Comparison of ENCODE assay signal across 25 cellular contexts in genomic region chr18:10437837-10438236, GRCh38. TPM values are rescaled to one million over a fixed set of nuclear protein-coding genes. Genes with fewer than 3 reads are reported as not detected.
A peak's percentile ranks its signal among the peaks of the same experiment; 100 is the strongest.
DNase-seq lines count a peak whose midpoint lies in the region; ATAC-seq and TF ChIP-seq lines count a peak whose summit lies in the region.
"Had no signal": no experiment of that assay in that cellular context is flagged by ENCODE, and none has a peak within 500 bp of the region (broad histone marks: within the 10 kb centered on the region; RNA-seq: fewer than 3 reads in every experiment).

No MANE protein-coding gene starts in this region.

- no peaks in the 10 kb centered on the region for H3K4me1 ChIP-seq in thoracic aorta (ENCODE audit: control insufficient read depth in 1 of 2, low read depth in 2 of 2)
- H3K4me1 ChIP-seq in foreskin keratinocyte = no peaks in the 10 kb centered on the region

- no peaks in the 10 kb centered on the region for H3K9me3 ChIP-seq in thoracic aorta
- H3K9me3 ChIP-seq: tibial nerve had no signal

- H3K27me3 Mint-ChIP-seq in activated CD4-positive, alpha-beta memory T cell treated with anti-CD3 and anti-CD28 coated beads for 36 hours = peaks cover 3% of the 10 kb centered on the region

- H3K27ac ChIP-seq in thoracic aorta (no peak overlapping the region), foreskin keratinocyte (no peak overlapping the region)
- H3K27ac ChIP-seq: 22Rv1, C4-2B, SK-N-MC, tibial nerve had no signal

- CTCF ChIA-PET in activated CD4-positive, alpha-beta memory T cell treated with anti-CD3 and anti-CD28 coated beads for 36 hours (lab: Charles Lee) = interaction anchor here (0.6 kb wide), 1 partner anchor 11 kb away, joined by 3 read pairs; no protein-coding TSS in a partner anchor

- ATAC-seq in thoracic aorta (ENCODE audit: insufficient number of reproducible peaks, low FRiP score, low read depth) = no peak
- ATAC-seq in foreskin keratinocyte = no peak
- ATAC-seq: esophagus mucosa; GM23338; natural killer cell; stimulated activated naive CD8-positive, alpha-beta T cell treated with anti-CD3 and anti-CD28 coated beads, Interleukin-15, Interleukin-2, amounts not matched to agents 100 U/mL and 50 U/mL, for 24 hours had no signal

- no peaks in the 10 kb centered on the region for H3K36me3 ChIP-seq in thoracic aorta
- H3K36me3 ChIP-seq: tibial nerve had no signal

- POLR2A ChIA-PET in activated CD4-positive, alpha-beta memory T cell treated with anti-CD3 and anti-CD28 coated beads for 36 hours (lab: Charles Lee) = no interaction called here

- intact Hi-C loops in activated CD4-positive, alpha-beta memory T cell treated with anti-CD3 and anti-CD28 coated beads for 36 hours (cut with micrococcal nuclease) = no loop called here

- H3K4me3 Mint-ChIP-seq in activated CD4-positive, alpha-beta memory T cell treated with anti-CD3 and anti-CD28 coated beads for 36 hours = no peak overlapping the region
- H3K4me3 Mint-ChIP-seq: GM23338; natural killer cell; T-helper 2 cell treated with Interferon-gamma antibody and Interleukin-4, amounts not matched to agents 5 μg/mL and 100 μg/mL, for 36 hours had no signal

- H3K9me3 Mint-ChIP-seq in activated CD4-positive, alpha-beta memory T cell treated with anti-CD3 and anti-CD28 coated beads for 36 hours = no peaks in the 10 kb centered on the region
- H3K9me3 Mint-ChIP-seq: GM23338; natural killer cell; T-helper 2 cell treated with Interferon-gamma antibody and Interleukin-4, amounts not matched to agents 5 μg/mL and 100 μg/mL, for 36 hours had no signal

- H3K27me3 ChIP-seq in thoracic aorta (replicated peaks; ENCODE audit: insufficient read depth) (no peaks in the 10 kb centered on the region), foreskin keratinocyte (peaks cover 2% of the 10 kb centered on the region)
- H3K27me3 ChIP-seq: tibial nerve had no signal

- H3K4me1 Mint-ChIP-seq in activated CD4-positive, alpha-beta memory T cell treated with anti-CD3 and anti-CD28 coated beads for 36 hours (ENCODE audit: low read depth) = no peaks in the 10 kb centered on the region
- H3K4me1 Mint-ChIP-seq: GM23338, natural killer cell had no signal

- H3K27ac Mint-ChIP-seq in activated CD4-positive, alpha-beta memory T cell treated with anti-CD3 and anti-CD28 coated beads for 36 hours = no peak overlapping the region
- H3K27ac Mint-ChIP-seq: GM23338; natural killer cell; T-helper 2 cell treated with Interferon-gamma antibody and Interleukin-4, amounts not matched to agents 5 μg/mL and 100 μg/mL, for 36 hours had no signal

- no peak overlapping the region for H3K4me3 ChIP-seq in Jurkat, Clone E6-1 (ENCODE audit: low read length)
- no peak overlapping the region for H3K4me3 ChIP-seq in thoracic aorta
- H3K4me3 ChIP-seq: GM23338, SK-N-MC, tibial nerve had no signal

- peak; percentile 7 to 16 for DNase-seq in SHP77 (lab: John Stamatoyannopoulos, UW)
- DNase-seq in SHP77 treated with DMSO at 0.1 percent for 48 hours (lab: John Stamatoyannopoulos, UW) = no peak
- DNase-seq in Jurkat, Clone E6-1 (ENCODE audit: low read depth, low spot score) = peak; percentile 24
- peak; percentile 17 for DNase-seq in germinal center (ENCODE audit: low spot score)
- no peak for DNase-seq in thoracic aorta (ENCODE audit: low spot score)
- no peak for DNase-seq in foreskin keratinocyte
- no peak for DNase-seq in activated CD4-positive, alpha-beta memory T cell treated with anti-CD3 and anti-CD28 coated beads for 36 hours
- DNase-seq in SW480 (ENCODE audit: low spot score) = no peak
- DNase-seq: activated naive CD4-positive, alpha-beta T cell treated with anti-CD3 and anti-CD28 coated beads, Interleukin-2, amount 50 U/mL, for 16 hours; activated T-cell treated with anti-CD3 and anti-CD28 coated beads, Interleukin-2, amount 50 U/mL, for 48 hours; aorta; KBM-7; natural killer cell; NCI-H1694 treated with DMSO at 0.1 percent for 48 hours; NCI-H82; posterior cingulate gyrus; stimulated activated CD4-positive, alpha-beta T cell treated with anti-CD3 and anti-CD28 coated beads, Interleukin-2, amount 100 ng/mL, for 48 hours; stimulated activated naive CD8-positive, alpha-beta T cell treated with anti-CD3 and anti-CD28 coated beads, Interleukin-15, Interleukin-2, amounts not matched to agents 100 U/mL and 50 U/mL, for 24 hours had no signal

- TF ChIP-seq CTCF in thoracic aorta (IDR thresholded peaks at IDR 0.05) (peak; percentile 33), foreskin keratinocyte (conservative IDR thresholded peaks at IDR 0.05) (no peak)

- no peaks in the 10 kb centered on the region for H3K36me3 Mint-ChIP-seq in activated CD4-positive, alpha-beta memory T cell treated with anti-CD3 and anti-CD28 coated beads for 36 hours
- H3K36me3 Mint-ChIP-seq: natural killer cell had no signal

RNA-seq across cellular contexts. Expression of gene APCDD1, which starts 16.6 kb away (rescaled TPM):
- not detected for polyA plus RNA-seq in Jurkat, Clone E6-1 (2012; ENCODE audit: insufficient read depth, insufficient read length)
- total RNA-seq in thoracic aorta (10 to 100 TPM; 38.2 to 75.8 TPM), foreskin keratinocyte (2.8 and 5.6 TPM in 2 replicates)
- polyA plus RNA-seq in foreskin keratinocyte = 2.0 and 4.8 TPM in 2 replicates
- not detected for total RNA-seq in activated CD4-positive, alpha-beta memory T cell treated with anti-CD3 and anti-CD28 coated beads for 36 hours

Comparison
In these comparisons a context has a peak if more than half of its experiments do, and no peak if none do; other contexts are left out.
1. DNase-seq: peak in SHP77 (2 of 2), Jurkat, Clone E6-1 (single experiment) and germinal center (single experiment); none in SHP77 treated with DMSO at 0.1 percent for 48 hours (single experiment), thoracic aorta (single experiment), foreskin keratinocyte (0 of 2), activated CD4-positive, alpha-beta memory T cell treated with anti-CD3 and anti-CD28 coated beads for 36 hours (single experiment) and SW480 (single experiment).